8 cellular contexts compared by ENCODE assay signal in genomic region chr3:49357466-49358216, GRCh38. TPM values are rescaled to one million over a fixed set of nuclear protein-coding genes. Genes with fewer than 3 reads are reported as not detected.
DNase-seq lines count a peak whose midpoint lies in the region; ATAC-seq and TF ChIP-seq lines count a peak whose summit lies in the region.

No MANE protein-coding gene starts in this region.

- ATAC-seq in HG03439 (IDR thresholded peaks at IDR 0.05; ENCODE audit: unreplicated experiment): peak; percentile 28
- ATAC-seq in HG03045 (IDR thresholded peaks at IDR 0.05; ENCODE audit: unreplicated experiment): no peak

- H3K4me3 ChIP-seq in WI38 (ENCODE audit: low read depth, low read length) (peak overlapping the region; percentile 70), kidney epithelial cell (ENCODE audit: low read depth, low read length) (peak overlapping the region; percentile 61)

- no peak for TF ChIP-seq CTCF in WI38 (IDR thresholded peaks at IDR 0.05; ENCODE audit: low read depth, low read length)
- TF ChIP-seq CTCF in kidney epithelial cell (IDR thresholded peaks at IDR 0.05; ENCODE audit: insufficient read depth, low read length, poor library complexity, severe bottlenecking): no peak

- peak overlapping the region; percentile 50 for H3K27ac ChIP-seq in caudate nucleus (ENCODE audit: low read depth, low read length)

- H3K27me3 ChIP-seq in kidney epithelial cell (ENCODE audit: control insufficient read depth, insufficient read depth, low read length): no peaks in the 10 kb centered on the region

- H3K36me3 ChIP-seq in kidney epithelial cell (ENCODE audit: control insufficient read depth, insufficient read depth, low read length): peaks cover 10% of the 10 kb centered on the region

- DNase-seq in NCI-H1417 (lab: John Stamatoyannopoulos, UW): peak in 2 of 3 experiments; percentile 26 to 70
- DNase-seq in NCI-H1417 treated with DMSO at 0.1 percent for 48 hours (lab: John Stamatoyannopoulos, UW): no peak
- peak in 8 of 61 donors; percentile 13 to 54 (median 36) for DNase-seq in caudate nucleus (lab: John Stamatoyannopoulos, UW)
- DNase-seq in kidney epithelial cell (ENCODE audit: low read depth): no peak
- DNase-seq in stimulated activated CD4-positive, alpha-beta T cell treated with anti-CD3 and anti-CD28 coated beads, Interleukin-1b, Interleukin-23, amount 100 ng/mL, for 4 hours (ENCODE audit: low read depth in 2 of 2): peak; percentile 25 to 50

RNA-seq across cellular contexts. Expression of gene GPX1, which starts 0.5 kb away (rescaled TPM):
- 422 and 502 TPM in 2 replicates for total RNA-seq in kidney epithelial cell

RNA-seq across cellular contexts. Expression of gene USP4, which starts 17.8 kb away (rescaled TPM):
- 17.4 and 24.1 TPM in 2 replicates for total RNA-seq in kidney epithelial cell

RNA-seq across cellular contexts. Expression of gene RHOA, which starts 54.1 kb away (rescaled TPM):
- total RNA-seq in kidney epithelial cell: 400 and 501 TPM in 2 replicates

RNA-seq across cellular contexts. Expression of gene TCTA, which starts 54.6 kb away (rescaled TPM):
- total RNA-seq in kidney epithelial cell: 16.0 and 17.4 TPM in 2 replicates

Comparison
In these comparisons a context has a peak if more than half of its experiments do, and no peak if none do; other contexts are left out.
1. DNase-seq: peak in NCI-H1417 (2 of 3) and stimulated activated CD4-positive, alpha-beta T cell treated with anti-CD3 and anti-CD28 coated beads, Interleukin-1b, Interleukin-23, amount 100 ng/mL, for 4 hours (2 of 2); none in NCI-H1417 treated with DMSO at 0.1 percent for 48 hours (single experiment) and kidney epithelial cell (single experiment).